In genomic region chr7:12898004-12898403, GRCh38 we compare ENCODE assay signal across 22 cellular contexts.
DNase-seq lines count a peak whose midpoint lies in the region; ATAC-seq and TF ChIP-seq lines count a peak whose summit lies in the region.
"Had no signal": no experiment of that assay in that cellular context is flagged by ENCODE, and none has a peak within 500 bp of the region (broad histone marks: within the 10 kb centered on the region; RNA-seq: fewer than 3 reads in every experiment).

No MANE protein-coding gene starts in this region.

- H3K4me1 Mint-ChIP-seq in stimulated activated memory B cell treated with anti-CD40 and anti-IgM and Interleukin-4, amounts not matched to agents 10 μg/mL and 1 μg/mL and 100 μg/mL, for 72 hours = no peaks in the 10 kb centered on the region
- H3K4me1 Mint-ChIP-seq: CD4-positive, CD25-positive, alpha-beta regulatory T cell had no signal

- intact Hi-C loops in sigmoid colon (cut with DNase I) = no loop called here

- 93 to 94% methylated on average over 2 of the region's 2 CpGs for WGBS in tibial nerve, 2 donors
- WGBS in sigmoid colon, 2 donors = 82 to 93% methylated on average over 2 of the region's 2 CpGs

- H3K36me3 Mint-ChIP-seq in stimulated activated memory B cell treated with anti-CD40 and anti-IgM and Interleukin-4, amounts not matched to agents 10 μg/mL and 1 μg/mL and 100 μg/mL, for 72 hours = no peaks in the 10 kb centered on the region
- H3K36me3 Mint-ChIP-seq: CD4-positive, CD25-positive, alpha-beta regulatory T cell had no signal

- H3K27ac Mint-ChIP-seq in stimulated activated memory B cell treated with anti-CD40 and anti-IgM and Interleukin-4, amounts not matched to agents 10 μg/mL and 1 μg/mL and 100 μg/mL, for 72 hours = no peak overlapping the region
- H3K27ac Mint-ChIP-seq: CD4-positive, CD25-positive, alpha-beta regulatory T cell; H9 had no signal

- TF ChIP-seq EP300 in tibial nerve (IDR thresholded peaks at IDR 0.05) = no peak
- TF ChIP-seq EP300 in sigmoid colon (IDR thresholded peaks at IDR 0.05) = no peak

- H3K4me3 ChIP-seq in H7 (ENCODE audit: insufficient read depth, low read depth, low read length) = no peak overlapping the region
- no peak overlapping the region for H3K4me3 ChIP-seq in tibial nerve
- H3K4me3 ChIP-seq in sigmoid colon = no peak overlapping the region
- H3K4me3 ChIP-seq: GM12878, SK-N-MC had no signal

- no peak for TF ChIP-seq POLR2A in tibial nerve (IDR thresholded peaks at IDR 0.05)
- TF ChIP-seq POLR2A in sigmoid colon (IDR thresholded peaks at IDR 0.05) = no peak

- no peak overlapping the region for H3K27ac ChIP-seq in tibial nerve
- H3K27ac ChIP-seq in sigmoid colon = no peak overlapping the region
- H3K27ac ChIP-seq: HL-60, KMS-11, SK-N-MC had no signal

- no peaks in the 10 kb centered on the region for H3K27me3 Mint-ChIP-seq in stimulated activated memory B cell treated with anti-CD40 and anti-IgM and Interleukin-4, amounts not matched to agents 10 μg/mL and 1 μg/mL and 100 μg/mL, for 72 hours
- H3K27me3 Mint-ChIP-seq: CD4-positive, CD25-positive, alpha-beta regulatory T cell had no signal

- H3K4me3 Mint-ChIP-seq in stimulated activated memory B cell treated with anti-CD40 and anti-IgM and Interleukin-4, amounts not matched to agents 10 μg/mL and 1 μg/mL and 100 μg/mL, for 72 hours = no peak overlapping the region
- H3K4me3 Mint-ChIP-seq: CD4-positive, CD25-positive, alpha-beta regulatory T cell; H9 had no signal

- DNase-seq in H7 (peak; percentile 18), iPS-NIHi7 (ENCODE audit: extremely low spot score) (peak; percentile 24), NCI-H526 treated with DMSO at 0.1 percent for 48 hours (lab: John Stamatoyannopoulos, UW) (no peak), tibial nerve (ENCODE audit: low spot score in 2 of 2) (no peak), sigmoid colon (no peak)
- DNase-seq: CD4-positive, CD25-positive, alpha-beta regulatory T cell; DMS79; H9; NCI-H1105; NCI-H146; NCI-H2029; NCI-H226; NCI-H524; NCI-H82; RPMI8226; SHP77 had no signal

- no peaks in the 10 kb centered on the region for H3K9me3 Mint-ChIP-seq in stimulated activated memory B cell treated with anti-CD40 and anti-IgM and Interleukin-4, amounts not matched to agents 10 μg/mL and 1 μg/mL and 100 μg/mL, for 72 hours
- H3K9me3 Mint-ChIP-seq: CD4-positive, CD25-positive, alpha-beta regulatory T cell had no signal

- no peak for TF ChIP-seq CTCF in tibial nerve (IDR thresholded peaks at IDR 0.05)
- no peak for TF ChIP-seq CTCF in sigmoid colon (IDR thresholded peaks at IDR 0.05)

- H3K36me3 ChIP-seq in H7 (replicated peaks; ENCODE audit: control insufficient read depth, insufficient read depth, low read length) (no peaks in the 10 kb centered on the region), tibial nerve (no peaks in the 10 kb centered on the region), sigmoid colon (no peaks in the 10 kb centered on the region)

- H3K9me3 ChIP-seq in tibial nerve (no peaks in the 10 kb centered on the region), sigmoid colon (no peaks in the 10 kb centered on the region)

- ATAC-seq in stimulated activated memory B cell treated with anti-CD40 and anti-IgM and Interleukin-4, amounts not matched to agents 10 μg/mL and 1 μg/mL and 100 μg/mL, for 72 hours = peak; percentile 48
- ATAC-seq: GM12878 had no signal

- H3K4me1 ChIP-seq in tibial nerve (peaks cover 0 to 4% (median 0%) of the 10 kb centered on the region in 4 donors), sigmoid colon (peaks cover 0 to 9% (median 0%) of the 10 kb centered on the region in 4 donors)

- H3K27me3 ChIP-seq in H7 (ENCODE audit: control insufficient read depth, insufficient read depth, low read length) = no peaks in the 10 kb centered on the region
- no peaks in the 10 kb centered on the region for H3K27me3 ChIP-seq in tibial nerve
- H3K27me3 ChIP-seq in sigmoid colon = no peaks in the 10 kb centered on the region

TF ChIP-seq in PFSK-1, 5 proteins besides CTCF, POLR2A, EP300 and RAD21:
- TF ChIP-seq REST (IDR thresholded peaks at IDR 0.05; ENCODE audit: insufficient read depth in 1 of 2, low read depth in 2 of 2, low read length in 2 of 2) (peak; percentile 44 to 88; a peak in 3 of 4 replicates), FOXP2 (optimal IDR thresholded peaks at IDR 0.05; ENCODE audit: borderline replicate concordance, extremely low read depth, extremely low read length, insufficient read depth) (no peak), SIN3A (IDR thresholded peaks at IDR 0.05; ENCODE audit: borderline replicate concordance, insufficient read depth, low read length) (no peak), POLR2AphosphoS5 (IDR thresholded peaks at IDR 0.05; ENCODE audit: low read depth, low read length) (no peak), TAF1 (IDR thresholded peaks at IDR 0.05; ENCODE audit: borderline replicate concordance, insufficient read depth, low read length) (no peak)
TF ChIP-seq in PFSK-1: peak in this region for 1.

Comparison
In these comparisons a context has a peak if more than half of its experiments do, and no peak if none do; other contexts are left out.
1. DNase-seq: peak in H7 (single experiment) and iPS-NIHi7 (single experiment); none in NCI-H526 treated with DMSO at 0.1 percent for 48 hours (single experiment), tibial nerve (0 of 2) and sigmoid colon (single experiment).